ENCODE assay signal across 12 cellular contexts in genomic region chr18:9380571-9381390, GRCh38. TPM values are rescaled to one million over a fixed set of nuclear protein-coding genes. Genes with fewer than 3 reads are reported as not detected.
DNase-seq lines count a peak whose midpoint lies in the region; ATAC-seq and TF ChIP-seq lines count a peak whose summit lies in the region.
"Had no signal": no experiment of that assay in that cellular context is flagged by ENCODE, and none has a peak within 500 bp of the region (broad histone marks: within the 10 kb centered on the region; RNA-seq: fewer than 3 reads in every experiment).

No MANE protein-coding gene starts in this region.

- peaks cover 2% of the 10 kb centered on the region for H3K4me1 Mint-ChIP-seq in neural progenitor cell

- peaks cover 35% of the 10 kb centered on the region for H3K36me3 Mint-ChIP-seq in neural progenitor cell

- DNase-seq in DMS53 treated with DMSO at 0.1 percent for 48 hours (lab: John Stamatoyannopoulos, UW; ENCODE audit: unreplicated experiment) (peak; percentile 20), NCI-H2081 treated with DMSO at 0.1 percent for 48 hours (lab: John Stamatoyannopoulos, UW) (peak; percentile 83), cardiac fibroblast (ENCODE audit: low read depth in 2 of 2) (peak; percentile 30 to 40), neural progenitor cell (ENCODE audit: low spot score) (peak; percentile 17), putamen (ENCODE audit: low spot score) (no peak), middle frontal gyrus (ENCODE audit: extremely low spot score, low spot score) (no peak)
- DNase-seq in activated naive CD4-positive, alpha-beta T cell treated with anti-CD3 and anti-CD28 coated beads, Interleukin-2, amount 50 U/mL, for 16 hours: no peak
- DNase-seq: activated CD4-positive, alpha-beta T cell treated with anti-CD3 and anti-CD28 coated beads for 1 hour had no signal

- no peak for ATAC-seq in GM19463 (IDR thresholded peaks at IDR 0.05; ENCODE audit: unreplicated experiment)

- H3K9ac ChIP-seq in neural progenitor cell: no peak overlapping the region

- no peaks in the 10 kb centered on the region for H3K79me2 ChIP-seq in neural progenitor cell (ENCODE audit: low read depth)

- H3K4me2 ChIP-seq in neural progenitor cell: peak overlapping the region; percentile 46

- H3K27me3 Mint-ChIP-seq in neural progenitor cell (ENCODE audit: insufficient read depth, low read depth): no peaks in the 10 kb centered on the region
- H3K27me3 Mint-ChIP-seq: activated naive CD8-positive, alpha-beta T cell had no signal

- no peak overlapping the region for H3K4me3 Mint-ChIP-seq in neural progenitor cell
- H3K4me3 Mint-ChIP-seq: activated naive CD8-positive, alpha-beta T cell had no signal

- H3K4me3 ChIP-seq in cardiac fibroblast (replicated peaks in 1 of 2; ENCODE audit: low read depth in 2 of 2, low read length in 2 of 2): no peak overlapping the region
- no peak overlapping the region for H3K4me3 ChIP-seq in neural progenitor cell
- H3K4me3 ChIP-seq: prostate gland had no signal

- no peak overlapping the region for H3K27ac Mint-ChIP-seq in neural progenitor cell
- H3K27ac Mint-ChIP-seq: activated naive CD8-positive, alpha-beta T cell had no signal

- H3K9me3 ChIP-seq in neural progenitor cell (ENCODE audit: low read depth): no peaks in the 10 kb centered on the region
- H3K9me3 ChIP-seq: prostate gland had no signal

- peaks cover 2% of the 10 kb centered on the region for H3K9me3 Mint-ChIP-seq in neural progenitor cell

- H3K27me3 ChIP-seq in neural progenitor cell: no peaks in the 10 kb centered on the region

- H3K4me1 ChIP-seq in neural progenitor cell: peaks cover 15% of the 10 kb centered on the region
- H3K4me1 ChIP-seq: prostate gland had no signal

- H3K27ac ChIP-seq in neural progenitor cell: peak overlapping the region; percentile 39
- H3K27ac ChIP-seq: prostate gland, RWPE1 had no signal

- no peaks in the 10 kb centered on the region for H3K36me3 ChIP-seq in neural progenitor cell
- H3K36me3 ChIP-seq: prostate gland had no signal

- TF ChIP-seq CTCF in cardiac fibroblast (IDR thresholded peaks at IDR 0.05; ENCODE audit: low read depth, low read length): no peak
- TF ChIP-seq CTCF in neural progenitor cell (IDR thresholded peaks at IDR 0.05): no peak

- peaks cover 21% of the 10 kb centered on the region for H3F3A ChIP-seq in neural progenitor cell (ENCODE audit: low read depth)

- H2AFZ ChIP-seq in neural progenitor cell (replicated peaks): no peak overlapping the region

- no peaks in the 10 kb centered on the region for H4K20me1 ChIP-seq in neural progenitor cell (ENCODE audit: low read depth)

RNA-seq across cellular contexts. Expression of gene TWSG1, which starts 46.2 kb away (rescaled TPM):
- 50.5 and 87.9 TPM in 2 replicates for total RNA-seq in neural progenitor cell (ENCODE audit: low replicate concordance)

Comparison
In these comparisons a context has a peak if more than half of its experiments do, and no peak if none do; other contexts are left out.
1. DNase-seq: peak in DMS53 treated with DMSO at 0.1 percent for 48 hours (single experiment), NCI-H2081 treated with DMSO at 0.1 percent for 48 hours (single experiment), cardiac fibroblast (2 of 2) and neural progenitor cell (single experiment); none in putamen (single experiment), activated naive CD4-positive, alpha-beta T cell treated with anti-CD3 and anti-CD28 coated beads, Interleukin-2, amount 50 U/mL, for 16 hours (single experiment) and middle frontal gyrus (single experiment).